Comparison of ENCODE assay signal across 2 cellular contexts in genomic region chr19:48600679-48601382, GRCh38.
TF ChIP-seq lines count a peak whose summit lies in the region.

No MANE protein-coding gene starts in this region.

TF ChIP-seq in HEK293, 187 proteins besides CTCF, POLR2A, EP300 and RAD21:
- TF ChIP-seq BCL6B (tag by site-specific recombination; IDR thresholded peaks at IDR 0.05) (no peak), PRDM10 (tag by site-specific recombination; IDR thresholded peaks at IDR 0.05) (no peak), ZNF121 (tag by site-specific recombination; IDR thresholded peaks at IDR 0.05) (peak; percentile 74)
TF ChIP-seq in HEK293: peak in this region for 1.

TF ChIP-seq in WTC11, 78 proteins besides CTCF, POLR2A, EP300 and RAD21:
- TF ChIP-seq ZNF121 (CRISPR knock-in tag; IDR thresholded peaks at IDR 0.05) (peak; percentile 87), E2F1 (CRISPR knock-in tag; IDR thresholded peaks at IDR 0.05) (no peak)
